Comparison of ENCODE assay signal across 22 cellular contexts in the genomic region with DNA sequence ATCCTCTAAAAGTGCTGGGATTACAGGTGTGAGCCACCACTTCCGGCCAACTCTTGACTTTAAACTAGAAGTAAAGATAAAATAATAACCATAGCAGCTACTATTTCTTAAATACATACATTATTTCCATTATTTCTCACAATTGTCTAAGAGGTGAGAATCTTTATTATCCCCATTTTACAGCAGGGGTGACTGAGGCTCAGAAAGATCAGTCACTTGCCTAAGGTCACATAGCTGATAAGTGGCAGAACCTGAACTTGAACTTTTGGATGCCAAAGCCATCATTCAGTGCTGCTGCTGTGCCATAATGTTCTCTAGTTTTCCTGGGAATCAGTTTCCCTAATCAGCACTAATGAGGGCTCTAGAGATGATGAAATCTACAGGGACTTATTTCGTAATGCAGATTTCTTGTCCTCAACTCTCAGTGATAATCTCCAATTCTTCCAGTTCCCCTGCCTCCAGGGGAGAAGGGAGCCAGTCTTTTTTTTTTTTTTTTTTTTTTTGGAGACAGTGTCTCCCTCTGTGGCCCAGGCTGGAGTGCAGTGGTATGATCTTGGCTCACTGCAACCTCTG.
"Had no signal": no experiment of that assay in that cellular context is flagged by ENCODE, and none has a peak within 500 bp of the region (broad histone marks: within the 10 kb centered on the region; RNA-seq: fewer than 3 reads in every experiment).

No MANE protein-coding gene starts in this region.

- FAIRE-seq: HTR-8/SVneo had no signal

- ATAC-seq: Panc1, PC-3, SK-N-SH treated with all-trans-retinoic acid at 6 μM for 48 hours had no signal

- H3K27ac ChIP-seq: HL-60, KMS-11, RWPE1 had no signal

- H3K9ac ChIP-seq: KMS-11 had no signal

- H3K4me2 ChIP-seq: KMS-11 had no signal

- DNase-seq: Kasumi-1, MM.1S, NCI-H1092, NCI-H1105 treated with DMSO at 0.1 percent for 48 hours, NCI-H1417 treated with DMSO at 0.1 percent for 48 hours, NCI-H146, NCI-H1694 treated with DMSO at 0.1 percent for 48 hours, NCI-H1930, NCI-H2081, NCI-H2107, NCI-H2227 treated with DMSO at 0.1 percent for 48 hours, NCI-H524, NCI-H526 treated with DMSO at 0.1 percent for 48 hours, NCI-H774, PC-3, SHP77 had no signal
